ENCODE assay signal across 1 cellular context in the genomic region with DNA sequence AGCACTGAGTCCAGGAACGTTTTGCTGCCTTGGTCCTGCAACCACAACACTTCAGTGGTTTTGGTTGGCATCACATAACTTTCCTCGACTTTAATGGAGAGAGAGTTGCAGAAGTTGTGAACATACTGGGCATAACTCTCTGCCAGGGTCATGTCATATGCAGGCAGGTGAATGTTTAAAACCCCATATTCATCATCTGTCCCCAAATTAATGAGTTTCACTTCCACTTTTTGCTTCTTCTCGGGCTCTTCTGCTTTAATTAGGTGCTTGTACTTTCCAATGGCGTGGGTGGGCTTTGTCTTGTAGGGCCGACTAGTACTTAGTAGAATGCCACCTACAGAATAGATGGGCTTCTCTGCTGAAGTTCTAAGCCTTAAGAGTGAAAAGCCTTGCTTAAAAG.
TF ChIP-seq lines count a peak whose summit lies in the region.

No MANE protein-coding gene starts in this region.

TF ChIP-seq in GM12878, 131 proteins besides CTCF, POLR2A, EP300 and RAD21 (continued from another document and continues in another):
- TF ChIP-seq RAD51 (IDR thresholded peaks at IDR 0.05) (peak; percentile 51), CHD2 (IDR thresholded peaks at IDR 0.05; ENCODE audit: borderline replicate concordance, low read depth, low read length) (peak; percentile 58; the same call in 1 of the 2 replicates), CREB1 (IDR thresholded peaks at IDR 0.05; ENCODE audit: low read depth) (peak; percentile 65; the same call in 1 of the 2 replicates), MYB (IDR thresholded peaks at IDR 0.05; ENCODE audit: borderline replicate concordance, low read depth, low read length) (no peak), SIN3A (IDR thresholded peaks at IDR 0.05; ENCODE audit: low read depth, low read length) (no peak), FOS (IDR thresholded peaks at IDR 0.05; ENCODE audit: borderline replicate concordance, extremely low read depth, insufficient read length) (no peak), HDAC6 (IDR thresholded peaks at IDR 0.05; ENCODE audit: unreplicated experiment) (no peak), RBBP5 (conservative IDR thresholded peaks at IDR 0.05) (no peak), POLR2AphosphoS5 (IDR thresholded peaks at IDR 0.05; ENCODE audit: low read length) (no peak), NFYA (IDR thresholded peaks at IDR 0.05; ENCODE audit: borderline replicate concordance, low read depth, low read length) (no peak), KLF5 (IDR thresholded peaks at IDR 0.05; ENCODE audit: partially characterized antibody) (no peak), SP1 (IDR thresholded peaks at IDR 0.05; ENCODE audit: low read depth, low read length) (no peak), EED (IDR thresholded peaks at IDR 0.05; ENCODE audit: low read depth) (peak; percentile 57), NR2F1 (conservative IDR thresholded peaks at IDR 0.05) (peak; percentile 97), MYC (IDR thresholded peaks at IDR 0.05; ENCODE audit: insufficient read depth, insufficient read length, insufficient replicate concordance, low read length, severe bottlenecking) (no peak), ZBED1 (IDR thresholded peaks at IDR 0.05; ENCODE audit: borderline replicate concordance) (no peak), HCFC1 (IDR thresholded peaks at IDR 0.05; ENCODE audit: low read length) (no peak), SPI1 (IDR thresholded peaks at IDR 0.05; ENCODE audit: borderline replicate concordance, insufficient read depth, low read depth, low read length) (peak; percentile 100), ZSCAN29 (IDR thresholded peaks at IDR 0.05) (peak; percentile 56; the same call in 1 of the 2 replicates), SREBF2 (IDR thresholded peaks at IDR 0.05; ENCODE audit: low read length) (no peak), RUNX3 (IDR thresholded peaks at IDR 0.05; ENCODE audit: low read length) (peak; percentile 78), JUNB (IDR thresholded peaks at IDR 0.05) (no peak), NR2C1 (IDR thresholded peaks at IDR 0.05) (no peak), ZNF274 (IDR thresholded peaks at IDR 0.05; ENCODE audit: insufficient read depth, insufficient read length) (no peak), SMAD1 (IDR thresholded peaks at IDR 0.05; ENCODE audit: low read depth, partially characterized antibody) (peak; percentile 57), HDGF (IDR thresholded peaks at IDR 0.05) (no peak), TCF3 (IDR thresholded peaks at IDR 0.05; ENCODE audit: borderline replicate concordance, insufficient read depth, low read depth, low read length) (no peak), MTA3 (IDR thresholded peaks at IDR 0.05; ENCODE audit: borderline replicate concordance, low read length) (peak; percentile 87), NBN (IDR thresholded peaks at IDR 0.05) (peak; percentile 97), ASH2L (IDR thresholded peaks at IDR 0.05; ENCODE audit: borderline replicate concordance, low read depth) (no peak), ZNF622 (IDR thresholded peaks at IDR 0.05) (no peak), POU2F2 (IDR thresholded peaks at IDR 0.05; ENCODE audit: borderline replicate concordance, low read depth, low read length) (peak; percentile 86; the same call in 1 of the 3 replicates), NFIC (IDR thresholded peaks at IDR 0.05; ENCODE audit: low read depth, low read length) (peak; percentile 84), SMARCA5 (IDR thresholded peaks at IDR 0.05) (no peak), SMAD5 (IDR thresholded peaks at IDR 0.05; ENCODE audit: low read depth) (no peak), SREBF1 (IDR thresholded peaks at IDR 0.05; ENCODE audit: low read length) (no peak), MEF2B (IDR thresholded peaks at IDR 0.05; ENCODE audit: partially characterized antibody, poor library complexity, severe bottlenecking) (peak; percentile 86), BMI1 (IDR thresholded peaks at IDR 0.05; ENCODE audit: borderline replicate concordance) (peak; percentile 92), GABPA (IDR thresholded peaks at IDR 0.05; ENCODE audit: low read depth) (no peak), RCOR1 (conservative IDR thresholded peaks at IDR 0.05; ENCODE audit: low read depth, low read length) (peak; percentile 80; the same call in 1 of the 2 replicates), IKZF1 (conservative IDR thresholded peaks at IDR 0.05) (peak; percentile 94), TCF12 (IDR thresholded peaks at IDR 0.05; ENCODE audit: low read depth, low read length) (peak; percentile 81)
- TF ChIP-seq, protein P1, sequence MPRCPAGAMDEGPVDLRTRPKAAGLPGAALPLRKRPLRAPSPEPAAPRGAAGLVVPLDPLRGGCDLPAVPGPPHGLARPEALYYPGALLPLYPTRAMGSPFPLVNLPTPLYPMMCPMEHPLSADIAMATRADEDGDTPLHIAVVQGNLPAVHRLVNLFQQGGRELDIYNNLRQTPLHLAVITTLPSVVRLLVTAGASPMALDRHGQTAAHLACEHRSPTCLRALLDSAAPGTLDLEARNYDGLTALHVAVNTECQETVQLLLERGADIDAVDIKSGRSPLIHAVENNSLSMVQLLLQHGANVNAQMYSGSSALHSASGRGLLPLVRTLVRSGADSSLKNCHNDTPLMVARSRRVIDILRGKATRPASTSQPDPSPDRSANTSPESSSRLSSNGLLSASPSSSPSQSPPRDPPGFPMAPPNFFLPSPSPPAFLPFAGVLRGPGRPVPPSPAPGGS (IDR thresholded peaks at IDR 0.05; ENCODE audit: borderline replicate concordance, insufficient read depth, low read depth, low read length, poor library complexity, severe bottlenecking), result no peak
- TF ChIP-seq, protein P2, sequence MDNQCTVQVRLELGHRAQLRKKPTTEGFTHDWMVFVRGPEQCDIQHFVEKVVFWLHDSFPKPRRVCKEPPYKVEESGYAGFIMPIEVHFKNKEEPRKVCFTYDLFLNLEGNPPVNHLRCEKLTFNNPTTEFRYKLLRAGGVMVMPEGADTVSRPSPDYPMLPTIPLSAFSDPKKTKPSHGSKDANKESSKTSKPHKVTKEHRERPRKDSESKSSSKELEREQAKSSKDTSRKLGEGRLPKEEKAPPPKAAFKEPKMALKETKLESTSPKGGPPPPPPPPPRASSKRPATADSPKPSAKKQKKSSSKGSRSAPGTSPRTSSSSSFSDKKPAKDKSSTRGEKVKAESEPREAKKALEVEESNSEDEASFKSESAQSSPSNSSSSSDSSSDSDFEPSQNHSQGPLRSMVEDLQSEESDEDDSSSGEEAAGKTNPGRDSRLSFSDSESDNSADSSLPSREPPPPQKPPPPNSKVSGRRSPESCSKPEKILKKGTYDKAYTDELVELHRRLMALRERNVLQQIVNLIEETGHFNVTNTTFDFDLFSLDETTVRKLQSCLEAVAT (IDR thresholded peaks at IDR 0.05), result peak; percentile 82; the same call in 1 of the 2 replicates
- TF ChIP-seq, protein P3, sequence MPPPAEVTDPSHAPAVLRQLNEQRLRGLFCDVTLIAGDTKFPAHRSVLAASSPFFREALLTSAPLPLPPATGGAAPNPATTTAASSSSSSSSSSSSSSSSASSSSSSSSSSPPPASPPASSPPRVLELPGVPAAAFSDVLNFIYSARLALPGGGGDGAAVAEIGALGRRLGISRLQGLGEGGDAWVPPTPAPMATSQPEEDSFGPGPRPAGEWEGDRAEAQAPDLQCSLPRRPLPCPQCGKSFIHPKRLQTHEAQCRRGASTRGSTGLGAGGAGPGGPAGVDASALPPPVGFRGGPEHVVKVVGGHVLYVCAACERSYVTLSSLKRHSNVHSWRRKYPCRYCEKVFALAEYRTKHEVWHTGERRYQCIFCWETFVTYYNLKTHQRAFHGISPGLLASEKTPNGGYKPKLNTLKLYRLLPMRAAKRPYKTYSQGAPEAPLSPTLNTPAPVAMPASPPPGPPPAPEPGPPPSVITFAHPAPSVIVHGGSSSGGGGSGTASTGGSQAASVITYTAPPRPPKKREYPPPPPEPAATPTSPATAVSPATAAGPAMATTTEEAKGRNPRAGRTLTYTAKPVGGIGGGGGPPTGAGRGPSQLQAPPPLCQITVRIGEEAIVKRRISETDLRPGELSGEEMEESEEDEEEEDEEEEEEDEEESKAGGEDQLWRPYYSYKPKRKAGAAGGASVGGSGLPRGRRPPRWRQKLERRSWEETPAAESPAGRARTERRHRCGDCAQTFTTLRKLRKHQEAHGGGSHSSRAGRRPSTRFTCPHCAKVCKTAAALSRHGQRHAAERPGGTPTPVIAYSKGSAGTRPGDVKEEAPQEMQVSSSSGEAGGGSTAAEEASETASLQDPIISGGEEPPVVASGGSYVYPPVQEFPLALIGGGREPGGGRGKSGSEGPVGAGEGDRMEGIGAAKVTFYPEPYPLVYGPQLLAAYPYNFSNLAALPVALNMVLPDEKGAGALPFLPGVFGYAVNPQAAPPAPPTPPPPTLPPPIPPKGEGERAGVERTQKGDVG (CRISPR knock-in tag; IDR thresholded peaks at IDR 0.05), result no peak
- TF ChIP-seq, protein P4, sequence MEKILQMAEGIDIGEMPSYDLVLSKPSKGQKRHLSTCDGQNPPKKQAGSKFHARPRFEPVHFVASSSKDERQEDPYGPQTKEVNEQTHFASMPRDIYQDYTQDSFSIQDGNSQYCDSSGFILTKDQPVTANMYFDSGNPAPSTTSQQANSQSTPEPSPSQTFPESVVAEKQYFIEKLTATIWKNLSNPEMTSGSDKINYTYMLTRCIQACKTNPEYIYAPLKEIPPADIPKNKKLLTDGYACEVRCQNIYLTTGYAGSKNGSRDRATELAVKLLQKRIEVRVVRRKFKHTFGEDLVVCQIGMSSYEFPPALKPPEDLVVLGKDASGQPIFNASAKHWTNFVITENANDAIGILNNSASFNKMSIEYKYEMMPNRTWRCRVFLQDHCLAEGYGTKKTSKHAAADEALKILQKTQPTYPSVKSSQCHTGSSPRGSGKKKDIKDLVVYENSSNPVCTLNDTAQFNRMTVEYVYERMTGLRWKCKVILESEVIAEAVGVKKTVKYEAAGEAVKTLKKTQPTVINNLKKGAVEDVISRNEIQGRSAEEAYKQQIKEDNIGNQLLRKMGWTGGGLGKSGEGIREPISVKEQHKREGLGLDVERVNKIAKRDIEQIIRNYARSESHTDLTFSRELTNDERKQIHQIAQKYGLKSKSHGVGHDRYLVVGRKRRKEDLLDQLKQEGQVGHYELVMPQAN (conservative IDR thresholded peaks at IDR 0.05), result no peak
- TF ChIP-seq, protein P5, sequence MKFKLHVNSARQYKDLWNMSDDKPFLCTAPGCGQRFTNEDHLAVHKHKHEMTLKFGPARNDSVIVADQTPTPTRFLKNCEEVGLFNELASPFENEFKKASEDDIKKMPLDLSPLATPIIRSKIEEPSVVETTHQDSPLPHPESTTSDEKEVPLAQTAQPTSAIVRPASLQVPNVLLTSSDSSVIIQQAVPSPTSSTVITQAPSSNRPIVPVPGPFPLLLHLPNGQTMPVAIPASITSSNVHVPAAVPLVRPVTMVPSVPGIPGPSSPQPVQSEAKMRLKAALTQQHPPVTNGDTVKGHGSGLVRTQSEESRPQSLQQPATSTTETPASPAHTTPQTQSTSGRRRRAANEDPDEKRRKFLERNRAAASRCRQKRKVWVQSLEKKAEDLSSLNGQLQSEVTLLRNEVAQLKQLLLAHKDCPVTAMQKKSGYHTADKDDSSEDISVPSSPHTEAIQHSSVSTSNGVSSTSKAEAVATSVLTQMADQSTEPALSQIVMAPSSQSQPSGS (IDR thresholded peaks at IDR 0.05; ENCODE audit: low read length), result peak; percentile 75
- TF ChIP-seq, protein P6, sequence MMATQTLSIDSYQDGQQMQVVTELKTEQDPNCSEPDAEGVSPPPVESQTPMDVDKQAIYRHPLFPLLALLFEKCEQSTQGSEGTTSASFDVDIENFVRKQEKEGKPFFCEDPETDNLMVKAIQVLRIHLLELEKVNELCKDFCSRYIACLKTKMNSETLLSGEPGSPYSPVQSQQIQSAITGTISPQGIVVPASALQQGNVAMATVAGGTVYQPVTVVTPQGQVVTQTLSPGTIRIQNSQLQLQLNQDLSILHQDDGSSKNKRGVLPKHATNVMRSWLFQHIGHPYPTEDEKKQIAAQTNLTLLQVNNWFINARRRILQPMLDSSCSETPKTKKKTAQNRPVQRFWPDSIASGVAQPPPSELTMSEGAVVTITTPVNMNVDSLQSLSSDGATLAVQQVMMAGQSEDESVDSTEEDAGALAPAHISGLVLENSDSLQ (IDR thresholded peaks at IDR 0.05), result peak; percentile 77
- TF ChIP-seq, protein P7, sequence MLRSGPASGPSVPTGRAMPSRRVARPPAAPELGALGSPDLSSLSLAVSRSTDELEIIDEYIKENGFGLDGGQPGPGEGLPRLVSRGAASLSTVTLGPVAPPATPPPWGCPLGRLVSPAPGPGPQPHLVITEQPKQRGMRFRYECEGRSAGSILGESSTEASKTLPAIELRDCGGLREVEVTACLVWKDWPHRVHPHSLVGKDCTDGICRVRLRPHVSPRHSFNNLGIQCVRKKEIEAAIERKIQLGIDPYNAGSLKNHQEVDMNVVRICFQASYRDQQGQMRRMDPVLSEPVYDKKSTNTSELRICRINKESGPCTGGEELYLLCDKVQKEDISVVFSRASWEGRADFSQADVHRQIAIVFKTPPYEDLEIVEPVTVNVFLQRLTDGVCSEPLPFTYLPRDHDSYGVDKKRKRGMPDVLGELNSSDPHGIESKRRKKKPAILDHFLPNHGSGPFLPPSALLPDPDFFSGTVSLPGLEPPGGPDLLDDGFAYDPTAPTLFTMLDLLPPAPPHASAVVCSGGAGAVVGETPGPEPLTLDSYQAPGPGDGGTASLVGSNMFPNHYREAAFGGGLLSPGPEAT (IDR thresholded peaks at IDR 0.05; ENCODE audit: low read depth), result peak; percentile 96
- TF ChIP-seq, protein P8, sequence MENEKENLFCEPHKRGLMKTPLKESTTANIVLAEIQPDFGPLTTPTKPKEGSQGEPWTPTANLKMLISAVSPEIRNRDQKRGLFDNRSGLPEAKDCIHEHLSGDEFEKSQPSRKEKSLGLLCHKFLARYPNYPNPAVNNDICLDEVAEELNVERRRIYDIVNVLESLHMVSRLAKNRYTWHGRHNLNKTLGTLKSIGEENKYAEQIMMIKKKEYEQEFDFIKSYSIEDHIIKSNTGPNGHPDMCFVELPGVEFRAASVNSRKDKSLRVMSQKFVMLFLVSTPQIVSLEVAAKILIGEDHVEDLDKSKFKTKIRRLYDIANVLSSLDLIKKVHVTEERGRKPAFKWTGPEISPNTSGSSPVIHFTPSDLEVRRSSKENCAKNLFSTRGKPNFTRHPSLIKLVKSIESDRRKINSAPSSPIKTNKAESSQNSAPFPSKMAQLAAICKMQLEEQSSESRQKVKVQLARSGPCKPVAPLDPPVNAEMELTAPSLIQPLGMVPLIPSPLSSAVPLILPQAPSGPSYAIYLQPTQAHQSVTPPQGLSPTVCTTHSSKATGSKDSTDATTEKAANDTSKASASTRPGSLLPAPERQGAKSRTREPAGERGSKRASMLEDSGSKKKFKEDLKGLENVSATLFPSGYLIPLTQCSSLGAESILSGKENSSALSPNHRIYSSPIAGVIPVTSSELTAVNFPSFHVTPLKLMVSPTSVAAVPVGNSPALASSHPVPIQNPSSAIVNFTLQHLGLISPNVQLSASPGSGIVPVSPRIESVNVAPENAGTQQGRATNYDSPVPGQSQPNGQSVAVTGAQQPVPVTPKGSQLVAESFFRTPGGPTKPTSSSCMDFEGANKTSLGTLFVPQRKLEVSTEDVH (IDR thresholded peaks at IDR 0.05; ENCODE audit: low read depth, partially characterized antibody), result peak; percentile 50
- TF ChIP-seq, protein P9, sequence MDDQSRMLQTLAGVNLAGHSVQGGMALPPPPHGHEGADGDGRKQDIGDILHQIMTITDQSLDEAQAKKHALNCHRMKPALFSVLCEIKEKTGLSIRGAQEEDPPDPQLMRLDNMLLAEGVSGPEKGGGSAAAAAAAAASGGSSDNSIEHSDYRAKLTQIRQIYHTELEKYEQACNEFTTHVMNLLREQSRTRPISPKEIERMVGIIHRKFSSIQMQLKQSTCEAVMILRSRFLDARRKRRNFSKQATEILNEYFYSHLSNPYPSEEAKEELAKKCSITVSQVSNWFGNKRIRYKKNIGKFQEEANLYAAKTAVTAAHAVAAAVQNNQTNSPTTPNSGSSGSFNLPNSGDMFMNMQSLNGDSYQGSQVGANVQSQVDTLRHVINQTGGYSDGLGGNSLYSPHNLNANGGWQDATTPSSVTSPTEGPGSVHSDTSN (IDR thresholded peaks at IDR 0.05; ENCODE audit: insufficient replicate concordance, low read depth, low read length), result peak; percentile 53
